Comparison of ENCODE assay signal across 1 cellular context in the genomic region with DNA sequence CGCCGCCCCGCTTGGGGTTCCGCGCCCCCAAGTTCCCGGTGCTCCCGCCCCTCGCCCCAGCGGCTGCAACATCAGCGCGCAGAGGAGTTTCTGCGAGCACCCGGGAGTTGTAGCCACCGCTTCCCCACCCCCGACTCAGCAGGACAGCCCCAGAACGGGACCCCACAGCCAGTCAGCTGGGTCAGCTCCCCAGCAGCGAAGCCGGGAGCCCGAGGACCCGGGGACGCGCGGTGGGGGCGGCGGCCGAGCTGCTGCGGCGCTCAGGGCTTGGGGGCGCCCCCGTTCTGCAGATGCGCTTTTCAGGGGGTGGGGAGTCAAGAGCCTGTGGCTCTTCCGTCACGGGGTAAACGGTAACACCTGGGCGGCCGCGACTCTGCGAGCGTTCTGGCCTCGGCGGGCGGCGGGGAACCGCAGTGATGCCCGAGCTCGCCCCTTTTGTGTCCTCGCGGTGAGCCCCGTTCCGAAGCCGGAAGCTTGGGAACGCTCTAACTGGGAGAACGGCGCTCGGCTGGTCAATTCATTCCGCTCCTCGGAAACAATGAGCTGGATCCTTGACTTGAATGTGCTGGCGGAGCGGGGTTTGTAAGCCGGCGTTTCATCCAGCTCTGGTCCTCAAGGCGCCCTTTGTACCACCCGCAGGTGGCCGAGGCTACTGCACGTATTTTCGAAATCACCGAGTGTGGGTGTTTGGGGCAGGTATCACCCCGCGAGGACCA.
A peak's percentile ranks its signal among the peaks of the same experiment; 100 is the strongest.
TF ChIP-seq lines count a peak whose summit lies in the region.

No MANE protein-coding gene starts in this region.

TF ChIP-seq in WTC11, 78 proteins besides CTCF, POLR2A, EP300 and RAD21 (continued from another document):
- no peak for TF ChIP-seq TP53 (CRISPR knock-in tag; IDR thresholded peaks at IDR 0.05)
- no peak for TF ChIP-seq ZNF138 (CRISPR knock-in tag; conservative IDR thresholded peaks at IDR 0.05)
- TF ChIP-seq NR3C1 (CRISPR knock-in tag; conservative IDR thresholded peaks at IDR 0.05; ENCODE audit: low read depth): no peak
- TF ChIP-seq GTF2I (CRISPR knock-in tag; conservative IDR thresholded peaks at IDR 0.05): no peak
- no peak for TF ChIP-seq E2F1 (CRISPR knock-in tag; IDR thresholded peaks at IDR 0.05)
- TF ChIP-seq SP1 (CRISPR knock-in tag; conservative IDR thresholded peaks at IDR 0.05): no peak; the same call in 1 of the 2 replicates
- TF ChIP-seq ZNF423 (CRISPR knock-in tag; IDR thresholded peaks at IDR 0.05): no peak
- TF ChIP-seq ESRRA (CRISPR knock-in tag; IDR thresholded peaks at IDR 0.05; ENCODE audit: borderline replicate concordance): no peak
- TF ChIP-seq, protein P1, sequence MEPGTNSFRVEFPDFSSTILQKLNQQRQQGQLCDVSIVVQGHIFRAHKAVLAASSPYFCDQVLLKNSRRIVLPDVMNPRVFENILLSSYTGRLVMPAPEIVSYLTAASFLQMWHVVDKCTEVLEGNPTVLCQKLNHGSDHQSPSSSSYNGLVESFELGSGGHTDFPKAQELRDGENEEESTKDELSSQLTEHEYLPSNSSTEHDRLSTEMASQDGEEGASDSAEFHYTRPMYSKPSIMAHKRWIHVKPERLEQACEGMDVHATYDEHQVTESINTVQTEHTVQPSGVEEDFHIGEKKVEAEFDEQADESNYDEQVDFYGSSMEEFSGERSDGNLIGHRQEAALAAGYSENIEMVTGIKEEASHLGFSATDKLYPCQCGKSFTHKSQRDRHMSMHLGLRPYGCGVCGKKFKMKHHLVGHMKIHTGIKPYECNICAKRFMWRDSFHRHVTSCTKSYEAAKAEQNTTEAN (CRISPR knock-in tag; IDR thresholded peaks at IDR 0.05): 0 out of 2 replicates have a peak, but pooled peaks have one; percentile 44
- no peak for TF ChIP-seq STAT6 (CRISPR knock-in tag; conservative IDR thresholded peaks at IDR 0.05; ENCODE audit: low read depth)
- no peak for TF ChIP-seq TEAD4 (CRISPR knock-in tag; IDR thresholded peaks at IDR 0.05)
- TF ChIP-seq CREM (CRISPR knock-in tag; IDR thresholded peaks at IDR 0.05): no peak
- TF ChIP-seq, protein P2, sequence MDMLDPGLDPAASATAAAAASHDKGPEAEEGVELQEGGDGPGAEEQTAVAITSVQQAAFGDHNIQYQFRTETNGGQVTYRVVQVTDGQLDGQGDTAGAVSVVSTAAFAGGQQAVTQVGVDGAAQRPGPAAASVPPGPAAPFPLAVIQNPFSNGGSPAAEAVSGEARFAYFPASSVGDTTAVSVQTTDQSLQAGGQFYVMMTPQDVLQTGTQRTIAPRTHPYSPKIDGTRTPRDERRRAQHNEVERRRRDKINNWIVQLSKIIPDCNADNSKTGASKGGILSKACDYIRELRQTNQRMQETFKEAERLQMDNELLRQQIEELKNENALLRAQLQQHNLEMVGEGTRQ (CRISPR knock-in tag; IDR thresholded peaks at IDR 0.05): no peak; the same call in 1 of the 2 replicates
- no peak for TF ChIP-seq IRF2 (CRISPR knock-in tag; IDR thresholded peaks at IDR 0.05; ENCODE audit: borderline replicate concordance, low read depth)
- no peak for TF ChIP-seq MAX (CRISPR knock-in tag; IDR thresholded peaks at IDR 0.05)
- no peak for TF ChIP-seq CDX4 (CRISPR knock-in tag; IDR thresholded peaks at IDR 0.05; ENCODE audit: borderline replicate concordance)
- TF ChIP-seq, protein P3, sequence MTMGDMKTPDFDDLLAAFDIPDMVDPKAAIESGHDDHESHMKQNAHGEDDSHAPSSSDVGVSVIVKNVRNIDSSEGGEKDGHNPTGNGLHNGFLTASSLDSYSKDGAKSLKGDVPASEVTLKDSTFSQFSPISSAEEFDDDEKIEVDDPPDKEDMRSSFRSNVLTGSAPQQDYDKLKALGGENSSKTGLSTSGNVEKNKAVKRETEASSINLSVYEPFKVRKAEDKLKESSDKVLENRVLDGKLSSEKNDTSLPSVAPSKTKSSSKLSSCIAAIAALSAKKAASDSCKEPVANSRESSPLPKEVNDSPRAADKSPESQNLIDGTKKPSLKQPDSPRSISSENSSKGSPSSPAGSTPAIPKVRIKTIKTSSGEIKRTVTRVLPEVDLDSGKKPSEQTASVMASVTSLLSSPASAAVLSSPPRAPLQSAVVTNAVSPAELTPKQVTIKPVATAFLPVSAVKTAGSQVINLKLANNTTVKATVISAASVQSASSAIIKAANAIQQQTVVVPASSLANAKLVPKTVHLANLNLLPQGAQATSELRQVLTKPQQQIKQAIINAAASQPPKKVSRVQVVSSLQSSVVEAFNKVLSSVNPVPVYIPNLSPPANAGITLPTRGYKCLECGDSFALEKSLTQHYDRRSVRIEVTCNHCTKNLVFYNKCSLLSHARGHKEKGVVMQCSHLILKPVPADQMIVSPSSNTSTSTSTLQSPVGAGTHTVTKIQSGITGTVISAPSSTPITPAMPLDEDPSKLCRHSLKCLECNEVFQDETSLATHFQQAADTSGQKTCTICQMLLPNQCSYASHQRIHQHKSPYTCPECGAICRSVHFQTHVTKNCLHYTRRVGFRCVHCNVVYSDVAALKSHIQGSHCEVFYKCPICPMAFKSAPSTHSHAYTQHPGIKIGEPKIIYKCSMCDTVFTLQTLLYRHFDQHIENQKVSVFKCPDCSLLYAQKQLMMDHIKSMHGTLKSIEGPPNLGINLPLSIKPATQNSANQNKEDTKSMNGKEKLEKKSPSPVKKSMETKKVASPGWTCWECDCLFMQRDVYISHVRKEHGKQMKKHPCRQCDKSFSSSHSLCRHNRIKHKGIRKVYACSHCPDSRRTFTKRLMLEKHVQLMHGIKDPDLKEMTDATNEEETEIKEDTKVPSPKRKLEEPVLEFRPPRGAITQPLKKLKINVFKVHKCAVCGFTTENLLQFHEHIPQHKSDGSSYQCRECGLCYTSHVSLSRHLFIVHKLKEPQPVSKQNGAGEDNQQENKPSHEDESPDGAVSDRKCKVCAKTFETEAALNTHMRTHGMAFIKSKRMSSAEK (CRISPR knock-in tag; IDR thresholded peaks at IDR 0.05; ENCODE audit: borderline replicate concordance): no peak
- TF ChIP-seq, protein P4, sequence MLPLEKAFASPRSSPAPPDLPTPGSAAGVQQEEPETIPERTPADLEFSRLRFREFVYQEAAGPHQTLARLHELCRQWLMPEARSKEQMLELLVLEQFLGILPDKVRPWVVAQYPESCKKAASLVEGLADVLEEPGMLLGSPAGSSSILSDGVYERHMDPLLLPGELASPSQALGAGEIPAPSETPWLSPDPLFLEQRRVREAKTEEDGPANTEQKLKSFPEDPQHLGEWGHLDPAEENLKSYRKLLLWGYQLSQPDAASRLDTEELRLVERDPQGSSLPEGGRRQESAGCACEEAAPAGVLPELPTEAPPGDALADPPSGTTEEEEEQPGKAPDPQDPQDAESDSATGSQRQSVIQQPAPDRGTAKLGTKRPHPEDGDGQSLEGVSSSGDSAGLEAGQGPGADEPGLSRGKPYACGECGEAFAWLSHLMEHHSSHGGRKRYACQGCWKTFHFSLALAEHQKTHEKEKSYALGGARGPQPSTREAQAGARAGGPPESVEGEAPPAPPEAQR (CRISPR knock-in tag; IDR thresholded peaks at IDR 0.05): no peak
- no peak for TF ChIP-seq FOXJ3 (CRISPR knock-in tag; IDR thresholded peaks at IDR 0.05; ENCODE audit: borderline replicate concordance)
- TF ChIP-seq, protein P5, sequence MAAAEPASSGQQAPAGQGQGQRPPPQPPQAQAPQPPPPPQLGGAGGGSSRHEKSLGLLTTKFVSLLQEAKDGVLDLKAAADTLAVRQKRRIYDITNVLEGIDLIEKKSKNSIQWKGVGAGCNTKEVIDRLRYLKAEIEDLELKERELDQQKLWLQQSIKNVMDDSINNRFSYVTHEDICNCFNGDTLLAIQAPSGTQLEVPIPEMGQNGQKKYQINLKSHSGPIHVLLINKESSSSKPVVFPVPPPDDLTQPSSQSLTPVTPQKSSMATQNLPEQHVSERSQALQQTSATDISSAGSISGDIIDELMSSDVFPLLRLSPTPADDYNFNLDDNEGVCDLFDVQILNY (CRISPR knock-in tag; IDR thresholded peaks at IDR 0.05): peak; percentile 47; the same call in 1 of the 2 replicates
